In genomic region chr10:92690211-92691041, GRCh38 we compare ENCODE assay signal across 8 cellular contexts. TPM values are rescaled to one million over a fixed set of nuclear protein-coding genes. Genes with fewer than 3 reads are reported as not detected.
A peak's percentile ranks its signal among the peaks of the same experiment; 100 is the strongest.
DNase-seq lines count a peak whose midpoint lies in the region; ATAC-seq and TF ChIP-seq lines count a peak whose summit lies in the region.

No MANE protein-coding gene starts in this region.

- H3K27ac ChIP-seq in adrenal gland (peak overlapping the region; percentile 91 to 97 (median 93)), hepatocyte (no peak overlapping the region)

- H3K9me2 ChIP-seq in hepatocyte (replicated peaks; ENCODE audit: insufficient read depth) = no peaks in the 10 kb centered on the region

- H3K4me1 ChIP-seq in adrenal gland (replicated peaks in 1 of 2) = peaks cover 29 to 34% of the 10 kb centered on the region in 2 donors
- H3K4me1 ChIP-seq in hepatocyte (ENCODE audit: insufficient read depth) = peaks cover 11% of the 10 kb centered on the region

- no TSS peak for BruUV-seq in Calu3 (replicated peaks; lab: Mats Ljungman, UMichigan)

- CTCF ChIA-PET in Calu3 (lab: Charles Lee) = no interaction called here

- no peaks in the 10 kb centered on the region for H3K9me3 Mint-ChIP-seq in Calu3 (ENCODE audit: low read depth, unreplicated experiment)

- H2AFZ ChIP-seq in hepatocyte = peak overlapping the region; percentile 79

- no peaks in the 10 kb centered on the region for H3K9me3 ChIP-seq in adrenal gland (replicated peaks in 1 of 3)
- no peaks in the 10 kb centered on the region for H3K9me3 ChIP-seq in hepatocyte (ENCODE audit: low read depth)

- ATAC-seq in HG03135 (IDR thresholded peaks at IDR 0.05; ENCODE audit: unreplicated experiment) = peak; percentile 23
- peak; percentile 27 for ATAC-seq in sciatic nerve

- peaks cover 7% of the 10 kb centered on the region for H3K4me1 Mint-ChIP-seq in Calu3 (ENCODE audit: low read depth, unreplicated experiment)

- H3K79me2 ChIP-seq in hepatocyte = no peaks in the 10 kb centered on the region

- peak overlapping the region; percentile 93 for H3K4me2 ChIP-seq in hepatocyte

- peak in 1 of 2 donors; percentile 12 for TF ChIP-seq POLR2A in adrenal gland (IDR thresholded peaks at IDR 0.05)

- DNase-seq in Calu3 (no peak), T-helper 1 cell (peak in 4 of 5 donors; percentile 32 to 75 (median 42)), adrenal gland (peak; percentile 72 to 83 (median 78)), hepatocyte (ENCODE audit: low spot score) (peak; percentile 60), sciatic nerve (ENCODE audit: low spot score) (peak; percentile 65), NCI-H1930 (lab: John Stamatoyannopoulos, UW) (no peak), NCI-H1694 treated with DMSO at 0.1 percent for 48 hours (lab: John Stamatoyannopoulos, UW) (no peak)

- H3K36me3 ChIP-seq in adrenal gland (replicated peaks in 1 of 2) (peaks cover 0 to 14% of the 10 kb centered on the region in 2 donors), hepatocyte (replicated peaks; ENCODE audit: insufficient read depth, low read depth) (no peaks in the 10 kb centered on the region)

- H3K4me3 ChIP-seq in adrenal gland = peak overlapping the region; percentile 46 to 87 (median 78)
- peak overlapping the region; percentile 43 for H3K4me3 ChIP-seq in hepatocyte

- peak overlapping the region; percentile 96 for H3K27ac Mint-ChIP-seq in Calu3 (ENCODE audit: unreplicated experiment)

- intact Hi-C loops in Calu3 (cut with micrococcal nuclease; ENCODE audit: unreplicated experiment) (loop anchor here (5.0 kb wide), 1 partner anchor 93 kb away; no protein-coding TSS in a partner anchor), adrenal gland (cut with DNase I) (no loop called here), sciatic nerve (cut with DNase I) (no loop called here)

- no peaks in the 10 kb centered on the region for H3K27me3 Mint-ChIP-seq in Calu3 (ENCODE audit: unreplicated experiment)

- TF ChIP-seq CTCF in Calu3 (IDR thresholded peaks at IDR 0.05; ENCODE audit: unreplicated experiment) (no peak), adrenal gland (IDR thresholded peaks at IDR 0.05) (no peak), hepatocyte (IDR thresholded peaks at IDR 0.05; ENCODE audit: poor library complexity) (no peak)

- H3K4me3 Mint-ChIP-seq in Calu3 (ENCODE audit: low read depth, unreplicated experiment) = peak overlapping the region; percentile 98

- peaks cover 66% of the 10 kb centered on the region for H3K36me3 Mint-ChIP-seq in Calu3 (ENCODE audit: insufficient read depth, unreplicated experiment)

- H3K27me3 ChIP-seq in adrenal gland (no peaks in the 10 kb centered on the region), hepatocyte (peaks cover 75% of the 10 kb centered on the region)

- H4K20me1 ChIP-seq in hepatocyte (ENCODE audit: insufficient read depth, poor library complexity, severe bottlenecking) = no peaks in the 10 kb centered on the region

- 2 to 3% (median 3%) methylated on average over 38 to 77 of the region's 77 CpGs for WGBS in adrenal gland, 4 donors
- 4% methylated on average over 43 of the region's 77 CpGs for WGBS in hepatocyte (ENCODE audit: low lambda C conversion rate, missing lambda C conversion rate)

RNA-seq across cellular contexts. Expression of gene HHEX, which starts 0.7 kb away (rescaled TPM):
- total RNA-seq in Calu3 (2022) (91.5 and 97.7 TPM in 2 replicates), adrenal gland (10 to 100 TPM; 10.2 to 49.3 (median 22.4) TPM), hepatocyte (13.0 and 15.1 TPM in 2 replicates), sciatic nerve (15.3 TPM)
- polyA plus RNA-seq in adrenal gland (10 to 100 TPM; 14.4 to 20.8 (median 18.5) TPM), hepatocyte (14.2 and 18.4 TPM in 2 replicates)

Comparison
In these comparisons a context has a peak if more than half of its experiments do, and no peak if none do; other contexts are left out.
1. DNase-seq: peak in T-helper 1 cell (4 of 5), adrenal gland (7 of 7), hepatocyte (single experiment) and sciatic nerve (single experiment); none in Calu3 (single experiment), NCI-H1930 (0 of 2) and NCI-H1694 treated with DMSO at 0.1 percent for 48 hours (single experiment).